8 cellular contexts compared by ENCODE assay signal in the genomic region with DNA sequence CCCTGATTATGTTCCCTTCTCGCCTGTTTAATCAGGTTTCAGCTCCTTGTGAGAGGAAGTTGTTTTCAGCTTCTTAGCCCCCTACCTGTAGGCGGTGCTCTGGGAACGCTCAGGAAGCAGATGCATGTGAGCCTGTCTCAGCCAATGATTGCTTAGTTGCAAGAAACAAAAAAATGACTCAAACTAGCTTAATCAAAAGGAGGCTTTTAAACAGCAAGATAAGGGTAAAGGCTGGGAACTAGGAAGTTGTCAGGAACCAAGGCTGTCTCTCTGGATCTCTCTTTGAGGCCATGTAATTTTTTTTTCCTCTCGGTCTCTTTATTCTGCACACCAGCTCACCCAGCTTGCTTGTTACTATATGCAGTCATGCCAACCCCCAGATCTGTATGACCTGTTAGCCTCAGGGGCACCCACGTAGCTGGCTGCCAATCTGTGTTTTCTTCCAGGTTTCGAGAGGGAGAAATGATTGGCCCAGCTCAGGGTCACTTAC.
DNase-seq lines count a peak whose midpoint lies in the region; ATAC-seq lines count a peak whose summit lies in the region.

No MANE protein-coding gene starts in this region.

- WGBS in iPS DF 6.9 (ENCODE audit: insufficient coverage, insufficient read length) = no CpG with 5 or more reads among the region's 6 CpGs

- no peak overlapping the region for H3K27ac Mint-ChIP-seq in activated naive CD4-positive, alpha-beta T cell treated with anti-CD3 and anti-CD28 coated beads, Interleukin-2, amount 50 U/mL, for 72 hours

- no peaks in the 10 kb centered on the region for H3K9me3 ChIP-seq in iPS DF 6.9 (ENCODE audit: control insufficient read depth, insufficient read depth, low read length)

- no peaks in the 10 kb centered on the region for H3K36me3 ChIP-seq in iPS DF 6.9 (ENCODE audit: control insufficient read depth, insufficient read depth, low read length)

- H3K4me3 ChIP-seq in iPS DF 6.9 (ENCODE audit: low read length) = no peak overlapping the region

- DNase-seq in EL (peak; percentile 13), LoVo (ENCODE audit: low spot score) (peak; percentile 41), iPS DF 6.9 (ENCODE audit: low read depth, low spot score) (peak; percentile 29), NCI-H1048 (lab: John Stamatoyannopoulos, UW) (no peak)
- no peak for DNase-seq in activated naive CD4-positive, alpha-beta T cell treated with anti-CD3 and anti-CD28 coated beads, Interleukin-2, amount 50 U/mL, for 72 hours (ENCODE audit: low spot score in 2 of 2)
- no peak for DNase-seq in NK-92 treated with Interleukin-12 subunit alpha and Interleukin-12 subunit beta, amount 100 ng/mL, for 24 hours (lab: John Stamatoyannopoulos, UW)

- H3K36me3 Mint-ChIP-seq in activated naive CD4-positive, alpha-beta T cell treated with anti-CD3 and anti-CD28 coated beads, Interleukin-2, amount 50 U/mL, for 72 hours = peaks cover 7 to 10% of the 10 kb centered on the region in 2 donors

- no peaks in the 10 kb centered on the region for H3K4me1 ChIP-seq in iPS DF 6.9 (ENCODE audit: control insufficient read depth, insufficient read depth, low read length)

- H3K27ac ChIP-seq in iPS DF 6.9 (ENCODE audit: low read length) = no peak overlapping the region

- no peaks in the 10 kb centered on the region for H3K9me3 Mint-ChIP-seq in activated naive CD4-positive, alpha-beta T cell treated with anti-CD3 and anti-CD28 coated beads, Interleukin-2, amount 50 U/mL, for 72 hours

- ATAC-seq in activated naive CD4-positive, alpha-beta T cell treated with anti-CD3 and anti-CD28 coated beads, Interleukin-2, amount 50 U/mL, for 72 hours = peak; percentile 78 to 79
- no peak for ATAC-seq in HG02973 (IDR thresholded peaks at IDR 0.05; ENCODE audit: unreplicated experiment)
- ATAC-seq in HG03025 (IDR thresholded peaks at IDR 0.05; ENCODE audit: low FRiP score, unreplicated experiment) = no peak

- no peaks in the 10 kb centered on the region for H3K27me3 ChIP-seq in iPS DF 6.9 (ENCODE audit: control insufficient read depth, insufficient read depth, low read length)

Comparison
In these comparisons a context has a peak if more than half of its experiments do, and no peak if none do; other contexts are left out.
1. DNase-seq: peak in EL (single experiment), LoVo (single experiment) and iPS DF 6.9 (single experiment); none in activated naive CD4-positive, alpha-beta T cell treated with anti-CD3 and anti-CD28 coated beads, Interleukin-2, amount 50 U/mL, for 72 hours (0 of 2), NCI-H1048 (single experiment) and NK-92 treated with Interleukin-12 subunit alpha and Interleukin-12 subunit beta, amount 100 ng/mL, for 24 hours (single experiment).
2. ATAC-seq: peak in activated naive CD4-positive, alpha-beta T cell treated with anti-CD3 and anti-CD28 coated beads, Interleukin-2, amount 50 U/mL, for 72 hours (2 of 2); none in HG02973 (single experiment) and HG03025 (single experiment).